In the genomic region with DNA sequence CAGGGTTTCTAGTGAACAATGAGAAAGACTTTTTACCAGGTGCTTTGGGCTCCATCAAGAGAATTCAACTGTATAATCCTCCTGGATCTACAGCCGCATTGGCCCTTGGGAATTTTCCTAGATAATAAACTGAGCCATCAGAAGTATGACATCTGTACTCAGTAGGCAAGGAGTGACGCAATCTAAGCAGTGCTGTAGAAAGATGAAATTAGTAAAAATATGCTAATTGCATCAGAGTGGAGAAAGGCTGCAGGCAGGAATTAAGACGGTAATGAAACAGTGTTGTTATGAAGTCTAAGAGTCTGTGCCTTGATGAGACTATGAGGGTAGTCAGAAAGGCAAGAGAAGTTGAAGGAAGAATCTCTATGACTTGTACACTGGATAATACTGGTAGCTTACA, we compare ENCODE assay signal across 17 cellular contexts.
A peak's percentile ranks its signal among the peaks of the same experiment; 100 is the strongest.
DNase-seq lines count a peak whose midpoint lies in the region; ATAC-seq, FAIRE-seq and TF ChIP-seq lines count a peak whose summit lies in the region.
"Had no signal": no experiment of that assay in that cellular context is flagged by ENCODE, and none has a peak within 500 bp of the region (broad histone marks: within the 10 kb centered on the region; RNA-seq: fewer than 3 reads in every experiment).

No MANE protein-coding gene starts in this region.

- ATAC-seq in GM23338 (no peak), HG02798 (IDR thresholded peaks at IDR 0.05; ENCODE audit: poor library complexity, unreplicated experiment) (no peak)

- no peaks in the 10 kb centered on the region for H3K79me2 ChIP-seq in GM23338 (replicated peaks; ENCODE audit: insufficient read depth)

- no peak for DNase-seq in D721Med (ENCODE audit: insufficient read length, low spot score)
- peak; percentile 7 to 58 for DNase-seq in HL-60 (ENCODE audit: low read depth in 1 of 2, low spot score in 1 of 2)
- peak; percentile 69 for DNase-seq in MV-4-11 (lab: John Stamatoyannopoulos, UW)
- peak; percentile 18 for DNase-seq in fibroblast of gingiva (ENCODE audit: low read depth)
- DNase-seq in GM20000 (ENCODE audit: low spot score), result no peak
- no peak for DNase-seq in GM23338 (ENCODE audit: low spot score)
- DNase-seq: C1 segment of cervical spinal cord; CD4-positive, alpha-beta memory T cell; DMS153; DMS79 treated with DMSO at 0.1 percent for 48 hours; EL; HCEC 1CT had no signal

- H3K36me3 ChIP-seq in GM23338 (ENCODE audit: insufficient read depth), result no peaks in the 10 kb centered on the region

- H2AFZ ChIP-seq in GM23338, result no peak overlapping the region

- no peak overlapping the region for H3K27ac Mint-ChIP-seq in GM23338
- H3K27ac Mint-ChIP-seq: B cell; CD4-positive, alpha-beta memory T cell had no signal

- no peaks in the 10 kb centered on the region for H3K4me1 ChIP-seq in GM23338 (ENCODE audit: insufficient read depth)

- TF ChIP-seq CTCF in D721Med (IDR thresholded peaks at IDR 0.05; ENCODE audit: insufficient read depth, missing control alignments) (no peak), HL-60 (IDR thresholded peaks at IDR 0.05; ENCODE audit: insufficient read depth, low read length) (no peak), GM20000 (IDR thresholded peaks at IDR 0.05; ENCODE audit: extremely low read depth, missing control alignments) (no peak), GM23338 (conservative IDR thresholded peaks at IDR 0.05; ENCODE audit: low read depth in 2 of 2) (no peak)

- H3K36me3 Mint-ChIP-seq in GM23338 (ENCODE audit: low read depth), result no peaks in the 10 kb centered on the region

- H4K20me1 ChIP-seq in GM23338 (replicated peaks; ENCODE audit: insufficient read depth), result no peaks in the 10 kb centered on the region

- H3K27me3 ChIP-seq in HL-60 (ENCODE audit: insufficient read depth, poor library complexity, severe bottlenecking) (no peaks in the 10 kb centered on the region), GM23338 (ENCODE audit: insufficient read depth) (no peaks in the 10 kb centered on the region)

- peak; percentile 44 for FAIRE-seq in D721Med (lab: Jason Lieb, UNC)
- FAIRE-seq: A204.1, G401.6, GM12891 had no signal

- H3K4me1 Mint-ChIP-seq in GM23338, result no peaks in the 10 kb centered on the region
- H3K4me1 Mint-ChIP-seq: CD4-positive, alpha-beta memory T cell had no signal

- no peak overlapping the region for H3K4me2 ChIP-seq in GM23338

- no peaks in the 10 kb centered on the region for H3K9me3 Mint-ChIP-seq in GM23338
- H3K9me3 Mint-ChIP-seq: CD4-positive, alpha-beta memory T cell had no signal

- H3F3A ChIP-seq in GM23338 (replicated peaks; ENCODE audit: low read depth), result no peaks in the 10 kb centered on the region

- H3K27me3 Mint-ChIP-seq in GM23338 (ENCODE audit: insufficient read depth, low read depth, poor library complexity), result no peaks in the 10 kb centered on the region
- H3K27me3 Mint-ChIP-seq: B cell; CD4-positive, alpha-beta memory T cell had no signal

- H3K27ac ChIP-seq in HL-60 (replicated peaks), result no peak overlapping the region
- no peak overlapping the region for H3K27ac ChIP-seq in GM23338 (ENCODE audit: low read depth)

- H3K4me3 Mint-ChIP-seq in GM23338, result no peak overlapping the region
- H3K4me3 Mint-ChIP-seq: B cell; CD4-positive, alpha-beta memory T cell had no signal

- no peaks in the 10 kb centered on the region for H3K9me2 ChIP-seq in GM23338 (ENCODE audit: insufficient read depth)

- H3K4me3 ChIP-seq in HL-60 (replicated peaks; ENCODE audit: insufficient read depth, low read length) (no peak overlapping the region), GM23338 (no peak overlapping the region)

TF ChIP-seq in GM23338, 12 proteins besides CTCF, POLR2A, EP300 and RAD21:
- TF ChIP-seq, protein P1, sequence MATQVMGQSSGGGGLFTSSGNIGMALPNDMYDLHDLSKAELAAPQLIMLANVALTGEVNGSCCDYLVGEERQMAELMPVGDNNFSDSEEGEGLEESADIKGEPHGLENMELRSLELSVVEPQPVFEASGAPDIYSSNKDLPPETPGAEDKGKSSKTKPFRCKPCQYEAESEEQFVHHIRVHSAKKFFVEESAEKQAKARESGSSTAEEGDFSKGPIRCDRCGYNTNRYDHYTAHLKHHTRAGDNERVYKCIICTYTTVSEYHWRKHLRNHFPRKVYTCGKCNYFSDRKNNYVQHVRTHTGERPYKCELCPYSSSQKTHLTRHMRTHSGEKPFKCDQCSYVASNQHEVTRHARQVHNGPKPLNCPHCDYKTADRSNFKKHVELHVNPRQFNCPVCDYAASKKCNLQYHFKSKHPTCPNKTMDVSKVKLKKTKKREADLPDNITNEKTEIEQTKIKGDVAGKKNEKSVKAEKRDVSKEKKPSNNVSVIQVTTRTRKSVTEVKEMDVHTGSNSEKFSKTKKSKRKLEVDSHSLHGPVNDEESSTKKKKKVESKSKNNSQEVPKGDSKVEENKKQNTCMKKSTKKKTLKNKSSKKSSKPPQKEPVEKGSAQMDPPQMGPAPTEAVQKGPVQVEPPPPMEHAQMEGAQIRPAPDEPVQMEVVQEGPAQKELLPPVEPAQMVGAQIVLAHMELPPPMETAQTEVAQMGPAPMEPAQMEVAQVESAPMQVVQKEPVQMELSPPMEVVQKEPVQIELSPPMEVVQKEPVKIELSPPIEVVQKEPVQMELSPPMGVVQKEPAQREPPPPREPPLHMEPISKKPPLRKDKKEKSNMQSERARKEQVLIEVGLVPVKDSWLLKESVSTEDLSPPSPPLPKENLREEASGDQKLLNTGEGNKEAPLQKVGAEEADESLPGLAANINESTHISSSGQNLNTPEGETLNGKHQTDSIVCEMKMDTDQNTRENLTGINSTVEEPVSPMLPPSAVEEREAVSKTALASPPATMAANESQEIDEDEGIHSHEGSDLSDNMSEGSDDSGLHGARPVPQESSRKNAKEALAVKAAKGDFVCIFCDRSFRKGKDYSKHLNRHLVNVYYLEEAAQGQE (IDR thresholded peaks at IDR 0.05; ENCODE audit: unreplicated experiment), result no peak
- TF ChIP-seq EZH2 (IDR thresholded peaks at IDR 0.05; ENCODE audit: low read depth, unreplicated experiment) (no peak), POLR2AphosphoS5 (IDR thresholded peaks at IDR 0.05; ENCODE audit: low read depth) (no peak), EZH2phosphoT487 (IDR thresholded peaks at IDR 0.05; ENCODE audit: unreplicated experiment) (no peak)
- TF ChIP-seq, protein P2, sequence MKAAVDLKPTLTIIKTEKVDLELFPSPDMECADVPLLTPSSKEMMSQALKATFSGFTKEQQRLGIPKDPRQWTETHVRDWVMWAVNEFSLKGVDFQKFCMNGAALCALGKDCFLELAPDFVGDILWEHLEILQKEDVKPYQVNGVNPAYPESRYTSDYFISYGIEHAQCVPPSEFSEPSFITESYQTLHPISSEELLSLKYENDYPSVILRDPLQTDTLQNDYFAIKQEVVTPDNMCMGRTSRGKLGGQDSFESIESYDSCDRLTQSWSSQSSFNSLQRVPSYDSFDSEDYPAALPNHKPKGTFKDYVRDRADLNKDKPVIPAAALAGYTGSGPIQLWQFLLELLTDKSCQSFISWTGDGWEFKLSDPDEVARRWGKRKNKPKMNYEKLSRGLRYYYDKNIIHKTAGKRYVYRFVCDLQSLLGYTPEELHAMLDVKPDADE (IDR thresholded peaks at IDR 0.05), result no peak
TF ChIP-seq in GM23338: peak in this region for 0.

Comparison
In these comparisons a context has a peak if more than half of its experiments do, and no peak if none do; other contexts are left out.
1. DNase-seq: peak in HL-60 (2 of 2), MV-4-11 (single experiment) and fibroblast of gingiva (single experiment); none in D721Med (single experiment), GM20000 (single experiment) and GM23338 (single experiment).